ENCODE assay signal across 1 cellular context in the genomic region with DNA sequence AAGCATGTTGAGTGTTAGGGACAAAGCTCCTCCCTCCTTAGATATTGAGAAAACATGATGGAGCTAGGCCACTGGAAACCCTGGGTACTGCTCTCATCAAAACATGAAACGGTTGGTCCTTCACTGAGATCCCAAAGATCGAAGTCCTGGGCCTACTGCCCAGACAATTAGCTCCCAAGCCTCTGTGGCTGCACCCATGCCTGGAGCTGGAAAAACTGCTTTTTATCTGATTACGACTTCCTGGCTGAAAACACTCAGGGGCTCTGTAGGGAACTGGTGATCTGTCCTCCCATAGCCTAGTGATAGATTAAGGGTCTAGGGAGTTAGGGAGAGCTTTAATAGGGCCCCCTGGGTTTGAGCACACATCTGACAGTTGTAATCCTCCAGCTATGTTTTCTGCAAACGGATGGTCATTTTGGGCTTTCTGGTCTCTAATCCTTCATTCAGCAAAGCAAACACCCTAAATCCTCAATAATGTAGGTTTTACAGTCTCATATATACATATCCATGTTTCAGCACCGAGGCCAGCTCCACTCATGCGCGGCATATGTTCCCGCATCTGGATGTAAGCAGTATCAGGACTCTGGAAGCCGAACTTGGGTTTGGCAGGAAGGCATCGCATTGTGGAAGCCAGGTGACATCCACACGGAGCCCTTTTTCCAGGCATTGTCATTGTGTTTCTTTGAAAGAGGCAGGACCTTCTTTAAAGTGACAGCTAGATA.
A peak's percentile ranks its signal among the peaks of the same experiment; 100 is the strongest.
TF ChIP-seq lines count a peak whose summit lies in the region.

No MANE protein-coding gene starts in this region.

TF ChIP-seq in A549, 52 proteins besides CTCF, POLR2A, EP300 and RAD21:
- TF ChIP-seq, protein P1, sequence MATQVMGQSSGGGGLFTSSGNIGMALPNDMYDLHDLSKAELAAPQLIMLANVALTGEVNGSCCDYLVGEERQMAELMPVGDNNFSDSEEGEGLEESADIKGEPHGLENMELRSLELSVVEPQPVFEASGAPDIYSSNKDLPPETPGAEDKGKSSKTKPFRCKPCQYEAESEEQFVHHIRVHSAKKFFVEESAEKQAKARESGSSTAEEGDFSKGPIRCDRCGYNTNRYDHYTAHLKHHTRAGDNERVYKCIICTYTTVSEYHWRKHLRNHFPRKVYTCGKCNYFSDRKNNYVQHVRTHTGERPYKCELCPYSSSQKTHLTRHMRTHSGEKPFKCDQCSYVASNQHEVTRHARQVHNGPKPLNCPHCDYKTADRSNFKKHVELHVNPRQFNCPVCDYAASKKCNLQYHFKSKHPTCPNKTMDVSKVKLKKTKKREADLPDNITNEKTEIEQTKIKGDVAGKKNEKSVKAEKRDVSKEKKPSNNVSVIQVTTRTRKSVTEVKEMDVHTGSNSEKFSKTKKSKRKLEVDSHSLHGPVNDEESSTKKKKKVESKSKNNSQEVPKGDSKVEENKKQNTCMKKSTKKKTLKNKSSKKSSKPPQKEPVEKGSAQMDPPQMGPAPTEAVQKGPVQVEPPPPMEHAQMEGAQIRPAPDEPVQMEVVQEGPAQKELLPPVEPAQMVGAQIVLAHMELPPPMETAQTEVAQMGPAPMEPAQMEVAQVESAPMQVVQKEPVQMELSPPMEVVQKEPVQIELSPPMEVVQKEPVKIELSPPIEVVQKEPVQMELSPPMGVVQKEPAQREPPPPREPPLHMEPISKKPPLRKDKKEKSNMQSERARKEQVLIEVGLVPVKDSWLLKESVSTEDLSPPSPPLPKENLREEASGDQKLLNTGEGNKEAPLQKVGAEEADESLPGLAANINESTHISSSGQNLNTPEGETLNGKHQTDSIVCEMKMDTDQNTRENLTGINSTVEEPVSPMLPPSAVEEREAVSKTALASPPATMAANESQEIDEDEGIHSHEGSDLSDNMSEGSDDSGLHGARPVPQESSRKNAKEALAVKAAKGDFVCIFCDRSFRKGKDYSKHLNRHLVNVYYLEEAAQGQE (IDR thresholded peaks at IDR 0.05), result peak; percentile 76
- TF ChIP-seq HOXA7 (CRISPR knock-in tag; IDR thresholded peaks at IDR 0.05), result no peak
